ENCODE assay signal across 10 cellular contexts in the genomic region with DNA sequence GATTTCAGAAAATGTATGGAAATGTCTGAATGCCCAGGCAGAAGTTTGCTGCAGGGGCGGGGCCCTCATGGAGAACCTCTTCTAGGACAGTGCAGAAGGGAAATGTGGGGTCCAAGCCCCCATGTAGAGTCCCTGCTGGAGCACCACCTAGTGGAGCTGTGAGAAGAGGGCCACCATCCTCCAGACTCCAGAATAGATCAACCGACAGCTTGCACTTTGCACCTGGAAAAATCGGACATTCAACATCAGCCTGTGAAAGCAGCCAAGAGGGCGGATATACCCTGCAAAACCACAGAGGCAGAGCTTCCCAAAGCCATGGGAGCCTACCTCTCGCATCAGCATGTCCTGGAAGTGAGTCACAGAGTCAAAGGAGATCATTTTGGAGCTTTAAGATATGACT. TPM values are rescaled to one million over a fixed set of nuclear protein-coding genes. Genes with fewer than 3 reads are reported as not detected.
"Had no signal": no experiment of that assay in that cellular context is flagged by ENCODE, and none has a peak within 500 bp of the region (broad histone marks: within the 10 kb centered on the region; RNA-seq: fewer than 3 reads in every experiment).

No MANE protein-coding gene starts in this region.

- H3K9ac ChIP-seq: KMS-11 had no signal

- DNase-seq: IMR-90, KBM-7, KG1 had no signal

- FAIRE-seq: HTR-8/SVneo, K562 had no signal

- H3K4me3 ChIP-seq: K562 had no signal

- H3K27ac Mint-ChIP-seq: IgD-negative memory B cell had no signal

- H3K4me3 Mint-ChIP-seq: IgD-negative memory B cell had no signal

- H3K4me2 ChIP-seq: KMS-11 had no signal

- ATAC-seq: K562 had no signal

- H3K4me1 Mint-ChIP-seq: IgD-negative memory B cell had no signal

- H3K27ac ChIP-seq: HL-60, KMS-11 had no signal

RNA-seq across cellular contexts. Expression of a gene that starts 14.3 kb away (rescaled TPM):
- total RNA-seq: HT1080 had no signal
- polyA plus RNA-seq: IgD-negative memory B cell had no signal

RNA-seq across cellular contexts. Expression of a gene that starts 16.9 kb away (rescaled TPM):
- total RNA-seq: HT-29, HT1080, K562 had no signal
- polyA plus RNA-seq: IgD-negative memory B cell, K562 had no signal
